Comparison of ENCODE assay signal across 14 cellular contexts in the genomic region with DNA sequence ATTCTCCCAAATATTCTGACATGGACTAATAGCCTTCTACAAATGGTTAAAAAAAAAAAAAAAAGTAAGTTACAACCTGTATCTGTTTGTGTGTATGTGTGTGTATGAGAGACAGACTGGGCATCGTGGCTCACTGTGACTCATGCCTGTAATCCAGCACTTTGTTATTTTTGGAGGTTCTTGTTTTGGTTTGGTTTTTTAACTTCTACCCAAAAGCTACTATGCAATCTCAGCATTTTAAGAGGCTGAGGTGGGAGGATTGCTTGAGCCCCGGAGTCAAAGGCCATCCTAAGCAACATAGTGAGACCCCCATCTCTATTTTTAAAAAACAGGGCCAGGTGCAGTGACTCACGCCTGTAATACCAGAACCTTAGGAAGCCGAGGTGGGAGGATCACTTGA. TPM values are rescaled to one million over a fixed set of nuclear protein-coding genes. Genes with fewer than 3 reads are reported as not detected.
DNase-seq lines count a peak whose midpoint lies in the region; ATAC-seq, FAIRE-seq and TF ChIP-seq lines count a peak whose summit lies in the region.
"Had no signal": no experiment of that assay in that cellular context is flagged by ENCODE, and none has a peak within 500 bp of the region (broad histone marks: within the 10 kb centered on the region; RNA-seq: fewer than 3 reads in every experiment).

No MANE protein-coding gene starts in this region.

- H3K4me3 ChIP-seq in A549 (no peak overlapping the region), fibroblast of mammary gland (ENCODE audit: control insufficient read depth, low read depth, low read length) (no peak overlapping the region)

- peak overlapping the region in 1 of 2 experiments; percentile 65; a peak in 3 of 6 replicates for H3K27ac ChIP-seq in A549
- H3K27ac ChIP-seq: KMS-11 had no signal

- 12% methylated on average over 4 of the region's 4 CpGs for WGBS in A549 (ENCODE audit: missing lambda C conversion rate)

- H3K9me3 ChIP-seq in A549: no peaks in the 10 kb centered on the region

- H3K4me1 ChIP-seq in A549: peaks cover 29% of the 10 kb centered on the region

- no peak for TF ChIP-seq POLR2A in A549 (IDR thresholded peaks at IDR 0.05; ENCODE audit: low read length)

- POLR2A ChIA-PET in A549 (lab: Yijun Ruan, JAX): no interaction called here

- CTCF ChIA-PET in A549 (lab: Yijun Ruan, JAX): interaction anchor here (1.0 to 1.2 kb wide), 2 partner anchors 18 to 55 kb away, joined by 3 read pairs; no protein-coding TSS in a partner anchor

- no peak for TF ChIP-seq RAD21 in A549 (conservative IDR thresholded peaks at IDR 0.05 in 1 of 2, IDR thresholded peaks at IDR 0.05 in 1 of 2)

- peak overlapping the region; percentile 22 for H3K4me2 ChIP-seq in A549
- H3K4me2 ChIP-seq: KMS-11 had no signal

- TF ChIP-seq EP300 in A549 (IDR thresholded peaks at IDR 0.05): no peak

- no peak for TF ChIP-seq CTCF in A549 (IDR thresholded peaks at IDR 0.05)
- TF ChIP-seq CTCF in fibroblast of mammary gland (conservative IDR thresholded peaks at IDR 0.05; ENCODE audit: control insufficient read depth, insufficient read depth, low read depth, low read length): no peak

- FAIRE-seq in A549 (lab: Jason Lieb, UNC): no peak
- FAIRE-seq: bronchial epithelial cell had no signal

- DNase-seq in A549 (ENCODE audit: low read depth in 1 of 2, low spot score in 1 of 2) (peak in 1 of 2 experiments; percentile 30), GM04503 (ENCODE audit: low read depth) (peak; percentile 6), RKO (ENCODE audit: low spot score) (peak; percentile 28), fibroblast of mammary gland (ENCODE audit: low read depth) (peak; percentile 80), AML-193 (lab: John Stamatoyannopoulos, UW) (no peak), GF-D8 (lab: John Stamatoyannopoulos, UW) (no peak)
- DNase-seq: activated CD8-positive, alpha-beta memory T cell treated with anti-CD3 and anti-CD28 coated beads, Interleukin-2, amount 50 U/mL, for 4 hours; glutamatergic neuron; NCI-H524 treated with DMSO at 0.1 percent for 48 hours; retina had no signal

- ATAC-seq in A549 (peak; percentile 74 to 77; a peak in 5 of 6 replicates), HG02642 (IDR thresholded peaks at IDR 0.05; ENCODE audit: poor library complexity, unreplicated experiment) (no peak), HG03097 (IDR thresholded peaks at IDR 0.05; ENCODE audit: low FRiP score, unreplicated experiment) (no peak)

TF ChIP-seq in A549, 52 proteins besides CTCF, POLR2A, EP300 and RAD21:
- TF ChIP-seq FOSL2 (IDR thresholded peaks at IDR 0.05) (peak; percentile 40; the same call in 1 of the 2 replicates), FOSL2 (CRISPR knock-in tag; IDR thresholded peaks at IDR 0.05) (peak; percentile 68), JUNB (IDR thresholded peaks at IDR 0.05) (peak; percentile 48; the same call in 1 of the 2 replicates), MAFK (IDR thresholded peaks at IDR 0.05; ENCODE audit: partially characterized antibody) (peak; percentile 80)
- TF ChIP-seq, protein P1, sequence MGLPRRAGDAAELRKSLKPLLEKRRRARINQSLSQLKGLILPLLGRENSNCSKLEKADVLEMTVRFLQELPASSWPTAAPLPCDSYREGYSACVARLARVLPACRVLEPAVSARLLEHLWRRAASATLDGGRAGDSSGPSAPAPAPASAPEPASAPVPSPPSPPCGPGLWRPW (IDR thresholded peaks at IDR 0.05): no peak

RNA-seq across cellular contexts. Expression of a gene that starts 17.6 kb away (rescaled TPM):
- polyA plus RNA-seq in A549 (2011; rRNA removed): 94.7 and 143 TPM in 2 replicates
- polyA plus RNA-seq in A549 (2012; cell fraction: cytosol; rRNA removed): 58.3 and 77.3 TPM in 2 replicates
- polyA plus RNA-seq in A549 (2012; cell fraction: nucleus; rRNA removed): 48.5 and 87.7 TPM in 2 replicates
- 99.1 to 103 TPM (median 101 TPM) in 3 replicates for polyA plus RNA-seq in A549 (2017; fragmentation: RNase III; extraction: RNeasy Plus Mini Kit Qiagen cat#74134 plus additional on column Dnase treatment)
- polyA minus RNA-seq in A549 (2011; rRNA and poly(A)+ RNA removed): 328 and 421 TPM in 2 replicates

RNA-seq across cellular contexts. Expression of a gene that starts 32.3 kb away (rescaled TPM):
- polyA plus RNA-seq in A549 (2011; rRNA removed) (0.13 and 0.24 TPM in 2 replicates), A549 (2017; fragmentation: RNase III; extraction: RNeasy Plus Mini Kit Qiagen cat#74134 plus additional on column Dnase treatment) (0.05 to 0.17 TPM (median 0.07 TPM) in 3 replicates)
- polyA plus RNA-seq in A549 (2012; cell fraction: cytosol; rRNA removed): 0.05 and 0.06 TPM in 2 replicates
- 0.06 and 0.17 TPM in 2 replicates for polyA plus RNA-seq in A549 (2012; cell fraction: nucleus; rRNA removed)
- 0.54 TPM in 1 of 2 replicates, not detected in the other for polyA minus RNA-seq in A549 (2011; rRNA and poly(A)+ RNA removed)

Comparison
In these comparisons a context has a peak if more than half of its experiments do, and no peak if none do; other contexts are left out.
1. ATAC-seq: peak in A549 (2 of 2); none in HG02642 (single experiment) and HG03097 (single experiment).
2. DNase-seq: peak in GM04503 (single experiment), RKO (single experiment) and fibroblast of mammary gland (single experiment); none in AML-193 (0 of 2) and GF-D8 (single experiment).